Comparison of ENCODE assay signal across 8 cellular contexts in genomic region chr17:17684901-17685774, GRCh38. TPM values are rescaled to one million over a fixed set of nuclear protein-coding genes. Genes with fewer than 3 reads are reported as not detected.
DNase-seq lines count a peak whose midpoint lies in the region; ATAC-seq and TF ChIP-seq lines count a peak whose summit lies in the region.

No MANE protein-coding gene starts in this region.

- peak overlapping the region; percentile 6 for H3K4me3 Mint-ChIP-seq in CD4-positive, alpha-beta T cell
- H3K4me3 Mint-ChIP-seq in endothelial cell (ENCODE audit: unreplicated experiment) = peak overlapping the region; percentile 57
- H3K4me3 Mint-ChIP-seq in neural crest cell = peak overlapping the region; percentile 74

- POLR2A ChIA-PET in CD4-positive, alpha-beta T cell (lab: Charles Lee) = no interaction called here

- H3K9me3 Mint-ChIP-seq in CD4-positive, alpha-beta T cell = no peaks in the 10 kb centered on the region
- H3K9me3 Mint-ChIP-seq in endothelial cell (ENCODE audit: unreplicated experiment) (no peaks in the 10 kb centered on the region), neural crest cell (no peaks in the 10 kb centered on the region)

- TF ChIP-seq CTCF in CD4-positive, alpha-beta T cell (IDR thresholded peaks at IDR 0.05) = no peak
- no peak for TF ChIP-seq CTCF in endothelial cell (IDR thresholded peaks at IDR 0.05; ENCODE audit: unreplicated experiment)
- no peak for TF ChIP-seq CTCF in neural crest cell (conservative IDR thresholded peaks at IDR 0.05)

- ATAC-seq in CD4-positive, alpha-beta T cell (ENCODE audit: poor library complexity) = no peak
- no peak for ATAC-seq in GM18505 (IDR thresholded peaks at IDR 0.05; ENCODE audit: unreplicated experiment)
- ATAC-seq in HG02870 (IDR thresholded peaks at IDR 0.05; ENCODE audit: unreplicated experiment) = no peak

- no peaks in the 10 kb centered on the region for H3K27me3 ChIP-seq in CD4-positive, alpha-beta T cell (ENCODE audit: control insufficient read depth, insufficient read depth, low read length)

- H3K4me1 Mint-ChIP-seq in CD4-positive, alpha-beta T cell (ENCODE audit: low read depth) = peaks cover 44% of the 10 kb centered on the region
- H3K4me1 Mint-ChIP-seq in endothelial cell (ENCODE audit: unreplicated experiment) (peaks cover 47% of the 10 kb centered on the region), neural crest cell (peaks cover 56% of the 10 kb centered on the region)

- intact Hi-C loops in CD4-positive, alpha-beta T cell (cut with DNase I, micrococcal nuclease) = loop anchor here in 1 of 2 experiments (1.0 to 5.0 kb wide), 4 partner anchors 8 to 107 kb away; no protein-coding TSS in a partner anchor

- peak overlapping the region; percentile 42 for H3K27ac Mint-ChIP-seq in CD4-positive, alpha-beta T cell
- H3K27ac Mint-ChIP-seq in endothelial cell (ENCODE audit: unreplicated experiment) (peak overlapping the region; percentile 93), neural crest cell (ENCODE audit: unreplicated experiment) (peak overlapping the region; percentile 83)

- no peak for DNase-seq in CD4-positive, alpha-beta T cell
- peak; percentile 76 for DNase-seq in NCI-H2196 treated with DMSO at 0.1 percent for 48 hours (lab: John Stamatoyannopoulos, UW; ENCODE audit: unreplicated experiment)
- no peak for DNase-seq in endothelial cell (ENCODE audit: low spot score)
- DNase-seq in neural crest cell (ENCODE audit: low read depth, low spot score) = no peak
- DNase-seq in NK-92 (lab: John Stamatoyannopoulos, UW; ENCODE audit: unreplicated experiment) = no peak
- no peak for DNase-seq in activated effector memory CD4-positive, alpha-beta T cell treated with anti-CD3 and anti-CD28 coated beads, Interleukin-2, amount 50 U/mL, for 16 hours

- H3K36me3 Mint-ChIP-seq in CD4-positive, alpha-beta T cell (ENCODE audit: low read depth) = peaks cover 5% of the 10 kb centered on the region
- H3K36me3 Mint-ChIP-seq in endothelial cell (ENCODE audit: low read depth, unreplicated experiment) (peaks cover 8% of the 10 kb centered on the region), neural crest cell (ENCODE audit: low read depth) (no peaks in the 10 kb centered on the region)

- no peaks in the 10 kb centered on the region for H3K9me3 ChIP-seq in CD4-positive, alpha-beta T cell (ENCODE audit: control insufficient read depth, low read length)

- H3K27me3 Mint-ChIP-seq in CD4-positive, alpha-beta T cell = no peaks in the 10 kb centered on the region
- peaks cover 19% of the 10 kb centered on the region for H3K27me3 Mint-ChIP-seq in endothelial cell (ENCODE audit: unreplicated experiment)
- no peaks in the 10 kb centered on the region for H3K27me3 Mint-ChIP-seq in neural crest cell (ENCODE audit: low read depth)

- no peak for TF ChIP-seq POLR2A in GM18505 (IDR thresholded peaks at IDR 0.05; ENCODE audit: borderline replicate concordance, extremely low read depth, insufficient read depth, insufficient read length)

- CTCF ChIA-PET in CD4-positive, alpha-beta T cell (lab: Charles Lee) = no interaction called here

- H3K27ac ChIP-seq in CD4-positive, alpha-beta T cell (ENCODE audit: low read depth, low read length) = no peak overlapping the region

RNA-seq across cellular contexts. Expression of gene RAI1, which starts 3.9 kb away (rescaled TPM):
- 10 to 100 TPM; 19.3 to 25.2 TPM for total RNA-seq in CD4-positive, alpha-beta T cell
- total RNA-seq in endothelial cell (ENCODE audit: unreplicated experiment) = 46.2 TPM
- total RNA-seq in neural crest cell = 53.6 and 54.0 TPM in 2 replicates

Comparison
In these comparisons a context has a peak if more than half of its experiments do, and no peak if none do; other contexts are left out.
1. H3K27ac Mint-ChIP-seq: peak in every context shown above with its lines; median percentile 93 in endothelial cell; 83 in neural crest cell; 42 in CD4-positive, alpha-beta T cell.
2. H3K4me3 Mint-ChIP-seq: peak in every context shown above with its lines; median percentile 74 in neural crest cell; 57 in endothelial cell; 6 in CD4-positive, alpha-beta T cell.